ENCODE assay signal across 17 cellular contexts in genomic region chr11:130476200-130476921, GRCh38. TPM values are rescaled to one million over a fixed set of nuclear protein-coding genes. Genes with fewer than 3 reads are reported as not detected.
DNase-seq lines count a peak whose midpoint lies in the region; ATAC-seq and TF ChIP-seq lines count a peak whose summit lies in the region.
"Had no signal": no experiment of that assay in that cellular context is flagged by ENCODE, and none has a peak within 500 bp of the region (broad histone marks: within the 10 kb centered on the region; RNA-seq: fewer than 3 reads in every experiment).

No MANE protein-coding gene starts in this region.

- peaks cover 23% of the 10 kb centered on the region for H3F3A ChIP-seq in SK-N-SH (replicated peaks; ENCODE audit: insufficient read depth)

- no peaks in the 10 kb centered on the region for H3K27me3 ChIP-seq in SK-N-SH (ENCODE audit: insufficient read depth)
- H3K27me3 ChIP-seq in heart left ventricle: no peaks in the 10 kb centered on the region

- intact Hi-C loops in heart left ventricle (cut with DNase I): loop anchor here in 4 of 10 donors (2.0 to 5.0 kb wide), 4 partner anchors 22 to 46 kb away; no protein-coding TSS in a partner anchor
- intact Hi-C loops in activated CD4-positive, alpha-beta memory T cell treated with anti-CD3 and anti-CD28 coated beads for 36 hours (cut with micrococcal nuclease): no loop called here

- H3K27ac ChIP-seq in SK-N-SH (ENCODE audit: low read depth in 2 of 2, low read length in 1 of 2) (no peak overlapping the region; a peak in 1 of 4 replicates), heart left ventricle (peak overlapping the region; percentile 61 to 88 (median 84))

- no peak for TF ChIP-seq EP300 in SK-N-SH (IDR thresholded peaks at IDR 0.05; ENCODE audit: borderline replicate concordance in 1 of 2, low read depth in 1 of 2, low read length in 1 of 2)

- H3K4me3 Mint-ChIP-seq in neural crest cell: no peak overlapping the region
- H3K4me3 Mint-ChIP-seq in activated CD4-positive, alpha-beta memory T cell treated with anti-CD3 and anti-CD28 coated beads for 36 hours: no peak overlapping the region

- H3K4me1 ChIP-seq in SK-N-SH (ENCODE audit: control insufficient read depth in 1 of 2, insufficient read depth in 2 of 2, low read depth in 1 of 2, low read length in 1 of 2) (peaks cover 8 to 37% of the 10 kb centered on the region in 2 experiments; a peak in 3 of 4 replicates), heart left ventricle (peaks cover 11 to 57% (median 47%) of the 10 kb centered on the region in 12 donors)

- H3K9me2 ChIP-seq in SK-N-SH: no peaks in the 10 kb centered on the region

- TF ChIP-seq RAD21 in SK-N-SH (IDR thresholded peaks at IDR 0.05; ENCODE audit: low read length): no peak

- no peaks in the 10 kb centered on the region for H3K27me3 Mint-ChIP-seq in neural crest cell (ENCODE audit: low read depth)
- peaks cover 1% of the 10 kb centered on the region for H3K27me3 Mint-ChIP-seq in activated CD4-positive, alpha-beta memory T cell treated with anti-CD3 and anti-CD28 coated beads for 36 hours

- H3K4me2 ChIP-seq in SK-N-SH: no peak overlapping the region

- no peaks in the 10 kb centered on the region for H3K9me3 Mint-ChIP-seq in neural crest cell
- H3K9me3 Mint-ChIP-seq in activated CD4-positive, alpha-beta memory T cell treated with anti-CD3 and anti-CD28 coated beads for 36 hours: no peaks in the 10 kb centered on the region

- H3K9ac ChIP-seq in SK-N-SH: no peak overlapping the region

- H3K4me3 ChIP-seq in SK-N-SH (ENCODE audit: low read depth in 2 of 2, low read length in 1 of 2) (no peak overlapping the region), heart left ventricle (no peak overlapping the region)
- H3K4me3 ChIP-seq: GM12878 had no signal

- CTCF ChIA-PET in SK-N-SH (lab: Yijun Ruan, JAX): interaction anchor here (1.2 to 1.3 kb wide), 2 partner anchors 9 to 386 kb away, joined by 3 to 6 read pairs; no protein-coding TSS in a partner anchor
- CTCF ChIA-PET in activated CD4-positive, alpha-beta memory T cell treated with anti-CD3 and anti-CD28 coated beads for 36 hours (lab: Charles Lee): interaction anchor here (1.5 kb wide), 1 partner anchor 386 kb away, joined by 5 read pairs; no protein-coding TSS in a partner anchor

- H3K9me3 ChIP-seq in SK-N-SH (no peaks in the 10 kb centered on the region), heart left ventricle (no peaks in the 10 kb centered on the region)

- peaks cover 3% of the 10 kb centered on the region for H3K36me3 Mint-ChIP-seq in neural crest cell (ENCODE audit: low read depth)
- no peaks in the 10 kb centered on the region for H3K36me3 Mint-ChIP-seq in activated CD4-positive, alpha-beta memory T cell treated with anti-CD3 and anti-CD28 coated beads for 36 hours

- no peak overlapping the region for H2AFZ ChIP-seq in SK-N-SH (ENCODE audit: low read depth)

- WGBS in SK-N-SH (ENCODE audit: low lambda C conversion rate): 94% methylated on average over 9 of the region's 12 CpGs
- WGBS in heart left ventricle, 4 donors: 55 to 76% (median 71%) methylated on average over 11 to 12 of the region's 12 CpGs

- no peak for TF ChIP-seq POLR2A in heart left ventricle (IDR thresholded peaks at IDR 0.05)

- H3K79me2 ChIP-seq in SK-N-SH (ENCODE audit: insufficient read depth): no peaks in the 10 kb centered on the region

- H3K36me3 ChIP-seq in SK-N-SH (replicated peaks in 1 of 2; ENCODE audit: control insufficient read depth in 1 of 2, insufficient read depth in 2 of 2, low read length in 1 of 2): no peaks in the 10 kb centered on the region
- peaks cover 0 to 44% (median 26%) of the 10 kb centered on the region in 9 donors for H3K36me3 ChIP-seq in heart left ventricle

- no peak for TF ChIP-seq CTCF in SK-N-SH (IDR thresholded peaks at IDR 0.05)
- no peak for TF ChIP-seq CTCF in heart left ventricle (IDR thresholded peaks at IDR 0.05)
- TF ChIP-seq CTCF in neural crest cell (conservative IDR thresholded peaks at IDR 0.05): no peak

- POLR2A ChIA-PET in SK-N-SH (lab: Yijun Ruan, JAX): no interaction called here
- POLR2A ChIA-PET in activated CD4-positive, alpha-beta memory T cell treated with anti-CD3 and anti-CD28 coated beads for 36 hours (lab: Charles Lee): no interaction called here

- peaks cover 6% of the 10 kb centered on the region for H3K4me1 Mint-ChIP-seq in neural crest cell
- H3K4me1 Mint-ChIP-seq in activated CD4-positive, alpha-beta memory T cell treated with anti-CD3 and anti-CD28 coated beads for 36 hours (ENCODE audit: low read depth): peaks cover 5% of the 10 kb centered on the region

- H3K27ac Mint-ChIP-seq in neural crest cell (ENCODE audit: unreplicated experiment): peak overlapping the region; percentile 57
- H3K27ac Mint-ChIP-seq in activated CD4-positive, alpha-beta memory T cell treated with anti-CD3 and anti-CD28 coated beads for 36 hours: no peak overlapping the region

- peak; percentile 45 for DNase-seq in AG08395 (ENCODE audit: low spot score)
- DNase-seq in SK-N-SH: peak; percentile 10
- peak in 4 of 5 donors; percentile 20 to 78 (median 58) for DNase-seq in heart left ventricle
- DNase-seq in neural crest cell (ENCODE audit: low read depth, low spot score): no peak
- DNase-seq in COLO668 (lab: John Stamatoyannopoulos, UW; ENCODE audit: unreplicated experiment): no peak
- DNase-seq in activated CD4-positive, alpha-beta memory T cell treated with anti-CD3 and anti-CD28 coated beads for 36 hours: no peak
- no peak for DNase-seq in NCI-H774 (lab: John Stamatoyannopoulos, UW)
- DNase-seq: activated naive CD4-positive, alpha-beta T cell treated with Interleukin-2 at 50 U/mL for 16 hours; DMS153; GOT3; NCI-H524; RPMI8226; stimulated activated CD4-positive, alpha-beta T cell treated with anti-CD3 and anti-CD28 coated beads, Interleukin-15, amount 100 ng/mL, for 24 hours had no signal

- no peaks in the 10 kb centered on the region for H4K20me1 ChIP-seq in SK-N-SH (ENCODE audit: insufficient read depth)

- ATAC-seq in heart left ventricle (peak; percentile 53 to 81 (median 64)), GM19397 (IDR thresholded peaks at IDR 0.05; ENCODE audit: unreplicated experiment) (no peak)
- ATAC-seq: GM12878 had no signal

TF ChIP-seq in SK-N-SH, 30 proteins besides CTCF, POLR2A, EP300 and RAD21 (continues in another document):
- TF ChIP-seq REST (IDR thresholded peaks at IDR 0.05; ENCODE audit: low read depth, low read length): no peak
- no peak for TF ChIP-seq RCOR1 (IDR thresholded peaks at IDR 0.05; ENCODE audit: low read length)
- TF ChIP-seq MAX (IDR thresholded peaks at IDR 0.05; ENCODE audit: low read depth): no peak
- TF ChIP-seq IRF3 (IDR thresholded peaks at IDR 0.05; ENCODE audit: low read depth, low read length): no peak

RNA-seq across cellular contexts. Expression of gene ADAMTS15, which starts 27.9 kb away (rescaled TPM):
- polyA plus RNA-seq in SK-N-SH (2012; rRNA removed): 0.96 and 1.1 TPM in 2 replicates
- polyA plus RNA-seq in SK-N-SH (2012; cell fraction: cytosol; rRNA removed): 0.44 and 0.69 TPM in 2 replicates
- 1.8 and 1.9 TPM in 2 replicates for polyA plus RNA-seq in SK-N-SH (2012; cell fraction: nucleus; rRNA removed)
- 10 to 100 TPM in 8 of 9 donors, 1 to 10 TPM in 1; 5.3 to 36.5 (median 16.7) TPM for total RNA-seq in heart left ventricle
- polyA plus RNA-seq in heart left ventricle: 10 to 100 TPM; 11.4 to 71.0 TPM
- total RNA-seq in neural crest cell: 7.5 and 7.7 TPM in 2 replicates
- total RNA-seq in activated CD4-positive, alpha-beta memory T cell treated with anti-CD3 and anti-CD28 coated beads for 36 hours: not detected
- total RNA-seq: activated CD8-positive, alpha-beta memory T cell treated with anti-CD3 and anti-CD28 coated beads for 36 hours; GM12878 had no signal
- polyA plus RNA-seq: GM12878 had no signal

RNA-seq across cellular contexts. Expression of gene ADAMTS8, which starts 48.0 kb away (rescaled TPM):
- polyA plus RNA-seq in SK-N-SH (2012; rRNA removed) (not detected in 2 replicates), heart left ventricle (1 to 10 TPM in 1 of 2 donors, under 1 TPM in 1; 0.30 to 1.7 TPM)
- polyA plus RNA-seq in SK-N-SH (2012; cell fraction: cytosol; rRNA removed): 0.01 and 0.03 TPM in 2 replicates
- polyA plus RNA-seq in SK-N-SH (2012; cell fraction: nucleus; rRNA removed): not detected in 2 replicates
- total RNA-seq in heart left ventricle (1 to 10 TPM in 4 of 9 donors, under 1 TPM in 5; 0.12 to 2.8 (median 0.87) TPM), neural crest cell (0.21 TPM in 1 of 2 replicates, not detected in the other)
- total RNA-seq in activated CD4-positive, alpha-beta memory T cell treated with anti-CD3 and anti-CD28 coated beads for 36 hours: not detected
- total RNA-seq: activated CD8-positive, alpha-beta memory T cell treated with anti-CD3 and anti-CD28 coated beads for 36 hours; GM12878 had no signal
- polyA plus RNA-seq: GM12878, keratinocyte had no signal

Comparison
In these comparisons a context has a peak if more than half of its experiments do, and no peak if none do; other contexts are left out.
1. DNase-seq: peak in AG08395 (single experiment), SK-N-SH (single experiment) and heart left ventricle (4 of 5); none in neural crest cell (single experiment), COLO668 (single experiment), activated CD4-positive, alpha-beta memory T cell treated with anti-CD3 and anti-CD28 coated beads for 36 hours (single experiment) and NCI-H774 (single experiment).
2. H3K27ac ChIP-seq: peak in heart left ventricle (12 of 12); none in SK-N-SH (0 of 2).